ENCODE assay signal across 10 cellular contexts in the genomic region with DNA sequence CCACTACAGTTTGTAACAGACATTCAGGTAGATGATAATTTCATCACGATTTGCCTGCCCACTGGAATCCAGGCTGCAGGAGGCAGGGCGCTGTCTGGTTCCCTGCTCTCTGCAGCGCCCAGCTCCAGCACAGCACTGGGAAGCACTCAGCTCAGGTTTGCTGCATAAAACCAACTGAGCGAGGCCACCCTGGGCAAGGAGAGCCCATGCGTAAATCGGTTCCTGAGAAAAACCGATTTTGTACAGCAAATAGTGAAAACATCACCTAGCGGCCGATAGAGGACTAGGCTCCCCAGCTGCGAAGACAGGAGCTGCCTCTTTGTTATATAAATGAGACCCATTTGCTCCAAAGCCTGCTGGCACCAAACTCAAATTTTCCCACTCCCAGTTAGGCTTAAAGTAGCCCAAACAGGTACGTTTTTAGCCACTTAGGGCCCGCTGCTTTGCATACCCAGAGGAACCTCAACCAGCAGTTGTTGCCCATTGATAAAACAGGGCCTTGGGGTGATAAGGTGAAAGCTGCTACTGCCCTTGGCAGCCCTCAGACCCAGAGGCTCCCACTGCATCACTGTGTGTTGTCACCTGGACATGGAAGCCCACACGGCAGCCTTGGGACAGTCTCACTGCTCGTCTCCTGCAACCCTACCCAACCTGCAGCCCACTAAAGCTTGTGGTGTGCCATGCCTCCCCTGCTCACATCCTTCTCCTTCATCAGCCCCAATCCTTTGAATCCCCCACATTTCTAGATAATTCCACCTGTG.
DNase-seq lines count a peak whose midpoint lies in the region; ATAC-seq, FAIRE-seq and TF ChIP-seq lines count a peak whose summit lies in the region.
"Had no signal": no experiment of that assay in that cellular context is flagged by ENCODE, and none has a peak within 500 bp of the region (broad histone marks: within the 10 kb centered on the region; RNA-seq: fewer than 3 reads in every experiment).

No MANE protein-coding gene starts in this region.

- no peaks in the 10 kb centered on the region for H3K36me3 Mint-ChIP-seq in effector memory CD8-positive, alpha-beta T cell (ENCODE audit: insufficient read depth)

- H3K4me3 ChIP-seq in coronary artery = no peak overlapping the region

- no peak overlapping the region for H3K27ac ChIP-seq in coronary artery

- no peak overlapping the region for H3K27ac Mint-ChIP-seq in effector memory CD8-positive, alpha-beta T cell

- ATAC-seq in GM19467 (IDR thresholded peaks at IDR 0.05; ENCODE audit: unreplicated experiment) = no peak
- ATAC-seq in effector memory CD8-positive, alpha-beta T cell (replicated peaks) = no peak
- ATAC-seq: activated CD4-positive, CD25-positive, alpha-beta regulatory T cell treated with anti-CD3 and anti-CD28 coated beads, Interleukin-2, amount 50 U/mL, for 24 hours had no signal

- peaks cover 36 to 81% of the 10 kb centered on the region in 2 donors for H3K27me3 Mint-ChIP-seq in effector memory CD8-positive, alpha-beta T cell

- H3K4me1 Mint-ChIP-seq in effector memory CD8-positive, alpha-beta T cell (ENCODE audit: low read depth in 2 of 2) = peaks cover 0 to 2% of the 10 kb centered on the region in 2 donors

- no peak for FAIRE-seq in HTR-8/SVneo (lab: Jason Lieb, UNC)

- intact Hi-C loops in posterior cingulate gyrus (cut with DNase I) = loop anchor here (2.0 kb wide), 1 partner anchor 256 kb away; no protein-coding TSS in a partner anchor

- DNase-seq in ELR (ENCODE audit: low read depth) (peak; percentile 49), NCI-H526 (lab: John Stamatoyannopoulos, UW) (peak; percentile 82 to 91), coronary artery (ENCODE audit: low spot score) (peak; percentile 41), posterior cingulate gyrus (peak in 7 of 10 donors; percentile 3 to 62 (median 12)), NCI-H446 (lab: John Stamatoyannopoulos, UW) (no peak), HTR-8/SVneo (ENCODE audit: insufficient read length, low spot score) (no peak)
- no peak for DNase-seq in effector memory CD8-positive, alpha-beta T cell
- DNase-seq: NCI-H1105 had no signal

- H3K9me3 Mint-ChIP-seq in effector memory CD8-positive, alpha-beta T cell = no peaks in the 10 kb centered on the region

- TF ChIP-seq CTCF in coronary artery (IDR thresholded peaks at IDR 0.05) = no peak

- no peak overlapping the region for H3K4me3 Mint-ChIP-seq in effector memory CD8-positive, alpha-beta T cell

Comparison
In these comparisons a context has a peak if more than half of its experiments do, and no peak if none do; other contexts are left out.
1. DNase-seq: peak in ELR (single experiment), NCI-H526 (2 of 2), coronary artery (single experiment) and posterior cingulate gyrus (7 of 10); none in NCI-H446 (0 of 2), effector memory CD8-positive, alpha-beta T cell (0 of 3) and HTR-8/SVneo (single experiment).